13 cellular contexts compared by ENCODE assay signal in the genomic region with DNA sequence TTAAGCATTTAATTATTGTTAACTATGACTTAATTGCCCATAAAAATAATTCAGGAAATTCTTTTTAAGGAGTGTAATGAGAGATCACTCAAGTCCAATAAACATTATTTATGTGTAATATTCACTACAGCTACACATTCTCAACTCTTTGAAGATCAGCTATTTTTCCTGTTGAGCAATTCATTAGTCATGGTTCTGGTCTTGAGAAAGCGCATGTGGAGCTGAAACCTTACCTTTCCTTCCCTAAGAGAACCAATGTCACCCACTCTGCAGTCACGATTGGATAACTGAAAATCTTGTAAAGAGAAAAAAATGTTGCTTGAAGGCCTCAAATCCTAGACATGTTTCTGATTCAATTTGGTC.
A peak's percentile ranks its signal among the peaks of the same experiment; 100 is the strongest.
DNase-seq lines count a peak whose midpoint lies in the region.
"Had no signal": no experiment of that assay in that cellular context is flagged by ENCODE, and none has a peak within 500 bp of the region (broad histone marks: within the 10 kb centered on the region; RNA-seq: fewer than 3 reads in every experiment).

No MANE protein-coding gene starts in this region.

- no peak overlapping the region for H3K4me3 ChIP-seq in HAP-1
- H3K4me3 ChIP-seq: cardiac muscle cell, psoas muscle had no signal

- in situ Hi-C loops in HAP-1 (cut with MboI; ENCODE audit: low sequenced_read_pairs) = no loop called here

- no peaks in the 10 kb centered on the region for H3K27me3 ChIP-seq in HAP-1 (ENCODE audit: low read depth)
- H3K27me3 ChIP-seq: cardiac muscle cell had no signal

- DNase-seq in SIG-M5 treated with dmso at 0.1 percent for 504 hours (lab: John Stamatoyannopoulos, UW; ENCODE audit: unreplicated experiment) = peak; percentile 77
- no peak for DNase-seq in SIG-M5 (lab: John Stamatoyannopoulos, UW)
- DNase-seq in SW 1271 (lab: John Stamatoyannopoulos, UW) = peak; percentile 64 to 92
- DNase-seq in glomerular endothelial cell (ENCODE audit: extremely low read depth, low read depth, low spot score) = peak; percentile 48
- DNase-seq in HAP-1 (ENCODE audit: low spot score in 2 of 2) = no peak
- no peak for DNase-seq in activated effector memory CD4-positive, alpha-beta T cell treated with Interleukin-2 at 50 U/mL for 16 hours
- no peak for DNase-seq in effector CD4-positive, alpha-beta T cell
- no peak for DNase-seq in activated T-cell treated with anti-CD3 and anti-CD28 coated beads, Interleukin-2, amount 50 U/mL, for 48 hours
- DNase-seq: immature natural killer cell, NCI-H146, psoas muscle, Right ventricle myocardium superior had no signal

- H3K9me3 ChIP-seq in HAP-1 = no peaks in the 10 kb centered on the region

- H3K36me3 ChIP-seq in HAP-1 (replicated peaks) = no peaks in the 10 kb centered on the region
- H3K36me3 ChIP-seq: cardiac muscle cell had no signal

- H3K4me1 ChIP-seq in HAP-1 = no peaks in the 10 kb centered on the region
- H3K4me1 ChIP-seq: psoas muscle had no signal

Comparison
In these comparisons a context has a peak if more than half of its experiments do, and no peak if none do; other contexts are left out.
1. DNase-seq: peak in SIG-M5 treated with dmso at 0.1 percent for 504 hours (single experiment), SW 1271 (2 of 2) and glomerular endothelial cell (single experiment); none in SIG-M5 (single experiment), HAP-1 (0 of 2), activated effector memory CD4-positive, alpha-beta T cell treated with Interleukin-2 at 50 U/mL for 16 hours (single experiment), effector CD4-positive, alpha-beta T cell (single experiment) and activated T-cell treated with anti-CD3 and anti-CD28 coated beads, Interleukin-2, amount 50 U/mL, for 48 hours (0 of 2).